16 cellular contexts compared by ENCODE assay signal in the genomic region with DNA sequence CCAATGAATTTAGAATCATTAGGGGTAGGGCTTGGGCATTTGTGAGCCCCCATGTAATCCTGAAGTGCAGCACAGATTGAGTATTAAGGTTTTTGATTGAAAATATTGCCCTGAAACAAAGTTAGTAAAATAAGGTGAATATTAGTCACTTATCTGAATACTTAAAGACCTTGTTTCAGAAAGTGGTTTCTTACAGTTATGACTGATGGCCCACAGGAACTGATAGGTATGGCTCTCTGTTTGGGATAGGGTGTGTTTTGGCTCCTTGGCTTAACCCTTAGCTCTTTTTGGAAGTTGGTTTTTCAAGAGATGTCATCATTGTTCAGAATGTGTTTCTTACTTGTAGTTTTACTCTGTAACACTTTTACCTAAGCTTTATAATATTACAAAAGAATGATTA. TPM values are rescaled to one million over a fixed set of nuclear protein-coding genes. Genes with fewer than 3 reads are reported as not detected.
DNase-seq lines count a peak whose midpoint lies in the region; ATAC-seq and TF ChIP-seq lines count a peak whose summit lies in the region.
"Had no signal": no experiment of that assay in that cellular context is flagged by ENCODE, and none has a peak within 500 bp of the region (broad histone marks: within the 10 kb centered on the region; RNA-seq: fewer than 3 reads in every experiment).

No MANE protein-coding gene starts in this region.

- no peak for DNase-seq in left cardiac atrium
- DNase-seq in iPS-NIHi11 (ENCODE audit: low spot score): no peak
- no peak for DNase-seq in cardiac septum (ENCODE audit: low spot score)
- no peak for DNase-seq in retina
- DNase-seq: Calu3; dermis blood vessel endothelial cell; HFFc6; hypothalamus; NCI-H2171 treated with DMSO at 0.1 percent for 48 hours; stimulated activated CD4-positive, alpha-beta T cell treated with anti-CD3 and anti-CD28 coated beads, Interleukin-15, amount 100 ng/mL, for 24 hours; tibial artery had no signal

- TF ChIP-seq POLR2A in GM18505 (IDR thresholded peaks at IDR 0.05; ENCODE audit: borderline replicate concordance, extremely low read depth, insufficient read depth, insufficient read length): no peak

- intact Hi-C loops in left cardiac atrium (cut with DNase I) (no loop called here), cardiac septum (cut with DNase I) (no loop called here)

- peak; percentile 45 for ATAC-seq in GM18505 (IDR thresholded peaks at IDR 0.05; ENCODE audit: unreplicated experiment)
- peak; percentile 61 for ATAC-seq in GM19395 (IDR thresholded peaks at IDR 0.05; ENCODE audit: unreplicated experiment)
- peak; percentile 46 for ATAC-seq in HG02678 (IDR thresholded peaks at IDR 0.05; ENCODE audit: unreplicated experiment)
- ATAC-seq in HG03378 (IDR thresholded peaks at IDR 0.05; ENCODE audit: unreplicated experiment): peak; percentile 38
- no peak for ATAC-seq in left cardiac atrium
- ATAC-seq: left lobe of liver had no signal

RNA-seq across cellular contexts. Expression of a gene that starts 34.8 kb away (rescaled TPM):
- total RNA-seq in left cardiac atrium (10 to 100 TPM; 21.8 to 23.9 TPM), cardiac septum (49.8 TPM)

Comparison
In these comparisons a context has a peak if more than half of its experiments do, and no peak if none do; other contexts are left out.
1. ATAC-seq: peak in GM18505 (single experiment), GM19395 (single experiment), HG02678 (single experiment) and HG03378 (single experiment); none in left cardiac atrium (0 of 2).